9 cellular contexts compared by ENCODE assay signal in genomic region chr2:173048901-173049661, GRCh38. TPM values are rescaled to one million over a fixed set of nuclear protein-coding genes. Genes with fewer than 3 reads are reported as not detected.
DNase-seq lines count a peak whose midpoint lies in the region; ATAC-seq and TF ChIP-seq lines count a peak whose summit lies in the region.
"Had no signal": no experiment of that assay in that cellular context is flagged by ENCODE, and none has a peak within 500 bp of the region (broad histone marks: within the 10 kb centered on the region; RNA-seq: fewer than 3 reads in every experiment).

No MANE protein-coding gene starts in this region.

- H3K27ac ChIP-seq in left lung (peak overlapping the region; percentile 77), testis (peak overlapping the region in 1 of 2 donors; percentile 16)
- H3K27ac ChIP-seq: C4-2B had no signal

- DNase-seq in activated CD4-positive, alpha-beta T cell treated with anti-CD3 and anti-CD28 coated beads for 24 hours (ENCODE audit: low read depth in 2 of 2): peak; percentile 13 to 17
- no peak for DNase-seq in activated CD4-positive, alpha-beta T cell treated with anti-CD3 and anti-CD28 coated beads for 4 hours
- DNase-seq in NCI-H2171 treated with DMSO at 0.1 percent for 48 hours (lab: John Stamatoyannopoulos, UW) (peak; percentile 89), amniotic epithelial cell (ENCODE audit: low read depth) (peak; percentile 99), left lung (peak in 1 of 2 donors; percentile 48), testis (peak; percentile 61), NCI-H2081 treated with DMSO at 0.1 percent for 48 hours (lab: John Stamatoyannopoulos, UW) (no peak)

- H3K36me3 ChIP-seq in left lung (no peaks in the 10 kb centered on the region), testis (ENCODE audit: low read depth, missing control alignments) (no peaks in the 10 kb centered on the region)

- H3K4me3 ChIP-seq in left lung (no peak overlapping the region), testis (no peak overlapping the region)

- ATAC-seq in HG02623 (IDR thresholded peaks at IDR 0.05; ENCODE audit: unreplicated experiment): peak; percentile 77
- ATAC-seq in left lung: peak; percentile 85

- H3K9me3 ChIP-seq in left lung (no peaks in the 10 kb centered on the region), testis (no peaks in the 10 kb centered on the region)

- 63 to 65% methylated on average over 4 of the region's 4 CpGs for WGBS in testis, 2 donors

- no peak for TF ChIP-seq POLR2A in testis (IDR thresholded peaks at IDR 0.05)

- H3K4me1 ChIP-seq in left lung (peaks cover 12 to 35% of the 10 kb centered on the region in 2 donors), testis (no peaks in the 10 kb centered on the region)

- no peak for TF ChIP-seq CTCF in left lung (IDR thresholded peaks at IDR 0.05)
- TF ChIP-seq CTCF in testis (IDR thresholded peaks at IDR 0.05): no peak

- H3K27me3 ChIP-seq in left lung (no peaks in the 10 kb centered on the region), testis (no peaks in the 10 kb centered on the region)

- intact Hi-C loops in left lung (cut with DNase I) (no loop called here), testis (cut with DNase I; ENCODE audit: low total_unique reads) (no loop called here)

RNA-seq across cellular contexts. Expression of gene MAP3K20, which starts 26.6 kb away (rescaled TPM):
- 10 to 100 TPM; 49.6 to 57.5 TPM for total RNA-seq in left lung
- total RNA-seq in testis: 10 to 100 TPM; 20.7 to 30.8 TPM
- 25.3 TPM for polyA plus RNA-seq in testis (ENCODE audit: insufficient read depth, low read depth, low replicate concordance)

Comparison
In these comparisons a context has a peak if more than half of its experiments do, and no peak if none do; other contexts are left out.
1. DNase-seq: peak in activated CD4-positive, alpha-beta T cell treated with anti-CD3 and anti-CD28 coated beads for 24 hours (2 of 2), NCI-H2171 treated with DMSO at 0.1 percent for 48 hours (single experiment), amniotic epithelial cell (single experiment) and testis (single experiment); none in activated CD4-positive, alpha-beta T cell treated with anti-CD3 and anti-CD28 coated beads for 4 hours (0 of 2) and NCI-H2081 treated with DMSO at 0.1 percent for 48 hours (single experiment).